10 cellular contexts compared by ENCODE assay signal in genomic region chr12:3453947-3454675, GRCh38. TPM values are rescaled to one million over a fixed set of nuclear protein-coding genes. Genes with fewer than 3 reads are reported as not detected.
DNase-seq lines count a peak whose midpoint lies in the region; ATAC-seq and TF ChIP-seq lines count a peak whose summit lies in the region.
"Had no signal": no experiment of that assay in that cellular context is flagged by ENCODE, and none has a peak within 500 bp of the region (broad histone marks: within the 10 kb centered on the region; RNA-seq: fewer than 3 reads in every experiment).

No MANE protein-coding gene starts in this region.

- H3K56ac ChIP-seq in mesendoderm (ENCODE audit: low read length), result peak overlapping the region; percentile 30

- no peak overlapping the region for H2BK120ac ChIP-seq in mesendoderm (ENCODE audit: low read depth, low read length)

- H4K8ac ChIP-seq in mesendoderm (ENCODE audit: low read depth, low read length), result no peak overlapping the region

- no peak overlapping the region for H2AK5ac ChIP-seq in mesendoderm (ENCODE audit: low read length)

- H3K9ac ChIP-seq in mesendoderm (ENCODE audit: low read length), result no peak overlapping the region
- H3K9ac ChIP-seq: parathyroid adenoma had no signal

- no peak overlapping the region for H3K18ac ChIP-seq in mesendoderm (ENCODE audit: low read length)

- DNase-seq in AG20443 (ENCODE audit: low spot score) (peak; percentile 63), HK-2 (ENCODE audit: unreplicated experiment) (peak; percentile 74), brain microvascular endothelial cell (peak; percentile 43), mesendoderm (no peak), NCI-H2171 treated with DMSO at 0.1 percent for 48 hours (lab: John Stamatoyannopoulos, UW) (no peak), transverse colon (no peak)
- no peak for DNase-seq in effector CD4-positive, alpha-beta T cell
- DNase-seq: NCI-H1048 had no signal

- intact Hi-C loops in transverse colon (cut with DNase I; ENCODE audit: low total_unique reads), result no loop called here

- TF ChIP-seq CTCF in brain microvascular endothelial cell (IDR thresholded peaks at IDR 0.05; ENCODE audit: low read depth, low read length, missing control alignments) (no peak), transverse colon (IDR thresholded peaks at IDR 0.05) (no peak)

- in situ Hi-C loops in brain microvascular endothelial cell (cut with HindIII; ENCODE audit: low pct_ligation_motif_present, low sequenced_read_pairs), result no loop called here
- in situ Hi-C loops in transverse colon (cut with MboI; ENCODE audit: low pct_ligation_motif_present in 1 of 4, low pct_unique_long_range_greater_than_20kb in 1 of 4, low sequenced_read_pairs in 3 of 4), result no loop called here

- no peak overlapping the region for H2BK5ac ChIP-seq in mesendoderm (ENCODE audit: low read length)

- H3K4ac ChIP-seq in mesendoderm (ENCODE audit: low read depth, low read length), result no peak overlapping the region

- H4K5ac ChIP-seq in mesendoderm (ENCODE audit: low read length), result no peak overlapping the region

- H3K23ac ChIP-seq in mesendoderm (ENCODE audit: low read length), result no peak overlapping the region

- H3K36me3 ChIP-seq in brain microvascular endothelial cell (replicated peaks) (no peaks in the 10 kb centered on the region), mesendoderm (ENCODE audit: control insufficient read depth, insufficient read depth, low read length) (no peaks in the 10 kb centered on the region), transverse colon (no peaks in the 10 kb centered on the region)

- no peak for TF ChIP-seq EP300 in transverse colon (IDR thresholded peaks at IDR 0.05; ENCODE audit: low read depth)

- no peak for TF ChIP-seq POLR2A in transverse colon (IDR thresholded peaks at IDR 0.05)

- H3K4me3 ChIP-seq in brain microvascular endothelial cell (ENCODE audit: low read depth, low read length) (no peak overlapping the region), mesendoderm (ENCODE audit: low read length) (no peak overlapping the region), transverse colon (no peak overlapping the region)

- no peaks in the 10 kb centered on the region for H3K79me1 ChIP-seq in mesendoderm (ENCODE audit: low read length)

- H3K27ac ChIP-seq in brain microvascular endothelial cell (no peak overlapping the region), mesendoderm (ENCODE audit: low read depth, low read length) (no peak overlapping the region), transverse colon (no peak overlapping the region)
- H3K27ac ChIP-seq: parathyroid adenoma had no signal

- no peak for ATAC-seq in GM18867 (IDR thresholded peaks at IDR 0.05; ENCODE audit: unreplicated experiment)

- WGBS in mesendoderm (ENCODE audit: extremely low coverage, insufficient coverage, low lambda C conversion rate), result no CpG with 5 or more reads among the region's 25 CpGs
- 38 to 60% methylated on average over 6 to 25 of the region's 25 CpGs for WGBS in transverse colon (ENCODE audit: low coverage in 1 of 2), 2 donors

- no peaks in the 10 kb centered on the region for H3K79me2 ChIP-seq in mesendoderm (ENCODE audit: control insufficient read depth, insufficient read depth, low read length)
- H3K79me2 ChIP-seq: parathyroid adenoma had no signal

- H3K4me1 ChIP-seq in mesendoderm (ENCODE audit: control insufficient read depth, low read depth, low read length) (no peaks in the 10 kb centered on the region), transverse colon (no peaks in the 10 kb centered on the region)
- H3K4me1 ChIP-seq: parathyroid adenoma had no signal

- H3K27me3 ChIP-seq in brain microvascular endothelial cell (replicated peaks), result no peaks in the 10 kb centered on the region
- H3K27me3 ChIP-seq in mesendoderm (ENCODE audit: insufficient read depth, low read length, poor library complexity), result no peaks in the 10 kb centered on the region
- peaks cover 22% of the 10 kb centered on the region for H3K27me3 ChIP-seq in transverse colon

- H2BK15ac ChIP-seq in mesendoderm (replicated peaks; ENCODE audit: low read depth), result no peak overlapping the region

- no peaks in the 10 kb centered on the region for H3K9me3 ChIP-seq in transverse colon

- no peak overlapping the region for H3K4me2 ChIP-seq in mesendoderm (ENCODE audit: low read length)

RNA-seq across cellular contexts. Expression of gene PRMT8, which starts 36.9 kb away (rescaled TPM):
- polyA plus RNA-seq in mesendoderm (2013, experiment 1 of 2), result 0.27 TPM
- 0.29 TPM for polyA plus RNA-seq in mesendoderm (2013, experiment 2 of 2)
- not detected for total RNA-seq in transverse colon

Comparison
In these comparisons a context has a peak if more than half of its experiments do, and no peak if none do; other contexts are left out.
1. DNase-seq: peak in AG20443 (single experiment), HK-2 (single experiment) and brain microvascular endothelial cell (single experiment); none in mesendoderm (single experiment), NCI-H2171 treated with DMSO at 0.1 percent for 48 hours (single experiment), transverse colon (single experiment) and effector CD4-positive, alpha-beta T cell (single experiment).